ENCODE assay signal across 13 cellular contexts in the genomic region with DNA sequence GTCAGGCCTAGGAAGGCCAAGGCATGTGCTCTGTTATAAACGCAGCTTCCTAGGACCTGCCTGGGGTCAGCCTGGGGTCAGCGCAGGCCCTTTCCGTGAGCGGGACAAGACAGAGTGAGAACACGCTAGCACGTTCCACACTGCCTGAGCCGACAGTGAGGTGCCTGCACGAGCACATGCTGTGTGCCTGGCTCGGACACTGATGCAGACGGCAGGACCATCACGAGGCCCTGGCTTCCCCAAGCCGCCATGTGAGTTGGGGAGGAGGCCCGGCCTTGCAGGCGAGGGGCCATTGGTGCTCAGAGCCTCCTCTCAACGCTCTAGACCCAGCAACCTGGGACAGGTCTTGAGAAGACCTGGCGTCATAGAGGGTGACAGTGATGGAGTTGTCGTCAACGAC. TPM values are rescaled to one million over a fixed set of nuclear protein-coding genes. Genes with fewer than 3 reads are reported as not detected.
DNase-seq lines count a peak whose midpoint lies in the region; ATAC-seq and TF ChIP-seq lines count a peak whose summit lies in the region.
"Had no signal": no experiment of that assay in that cellular context is flagged by ENCODE, and none has a peak within 500 bp of the region (broad histone marks: within the 10 kb centered on the region; RNA-seq: fewer than 3 reads in every experiment).

No MANE protein-coding gene starts in this region.

- H3K4me2 ChIP-seq in Loucy (ENCODE audit: low read depth, low read length, poor library complexity, severe bottlenecking): peak overlapping the region; percentile 54

- H3K9me3 ChIP-seq in Loucy (ENCODE audit: insufficient read depth, low read depth, low read length) (no peaks in the 10 kb centered on the region), psoas muscle (no peaks in the 10 kb centered on the region)
- H3K9me3 ChIP-seq in effector memory CD4-positive, alpha-beta T cell (ENCODE audit: control insufficient read depth, low read length): no peaks in the 10 kb centered on the region
- H3K9me3 ChIP-seq: SJSA1 had no signal

- no peak for TF ChIP-seq CTCF in CD14-positive monocyte (IDR thresholded peaks at IDR 0.05)
- TF ChIP-seq CTCF in Loucy (conservative IDR thresholded peaks at IDR 0.05; ENCODE audit: low read length): no peak
- no peak for TF ChIP-seq CTCF in psoas muscle (IDR thresholded peaks at IDR 0.05)

- H3K9ac ChIP-seq in Loucy (ENCODE audit: low read depth, low read length, poor library complexity, severe bottlenecking): no peak overlapping the region

- H3K9me3 Mint-ChIP-seq in CD14-positive monocyte: no peaks in the 10 kb centered on the region

- H3K27ac Mint-ChIP-seq in CD14-positive monocyte: peak overlapping the region; percentile 90 to 98 (median 95)

- no peaks in the 10 kb centered on the region for H3F3A ChIP-seq in Loucy (ENCODE audit: low read depth)

- ATAC-seq in psoas muscle (no peak), HG03095 (IDR thresholded peaks at IDR 0.05; ENCODE audit: unreplicated experiment) (no peak), HG03378 (IDR thresholded peaks at IDR 0.05; ENCODE audit: unreplicated experiment) (no peak), GM18867 (IDR thresholded peaks at IDR 0.05; ENCODE audit: unreplicated experiment) (no peak)

- peak overlapping the region; percentile 53 for H3K27ac ChIP-seq in effector memory CD4-positive, alpha-beta T cell (ENCODE audit: insufficient read depth, low read length, poor library complexity, severe bottlenecking)
- peak overlapping the region; percentile 87 for H3K27ac ChIP-seq in psoas muscle
- H3K27ac ChIP-seq: SJSA1 had no signal

- DNase-seq in CD14-positive monocyte (ENCODE audit: low spot score) (no peak), psoas muscle (peak in 1 of 2 donors; percentile 48), NCI-H1417 treated with DMSO at 0.1 percent for 48 hours (lab: John Stamatoyannopoulos, UW) (no peak)
- no peak for DNase-seq in effector memory CD4-positive, alpha-beta T cell
- DNase-seq: NCI-H2029 had no signal

- H3K36me3 Mint-ChIP-seq in CD14-positive monocyte: peaks cover 0 to 20% of the 10 kb centered on the region in 2 donors

- intact Hi-C loops in CD14-positive monocyte (cut with micrococcal nuclease): loop anchor here in 1 of 2 donors (5.0 to 10.0 kb wide), 2 partner anchors 62 to 70 kb away; no protein-coding TSS in a partner anchor
- intact Hi-C loops in psoas muscle (cut with DNase I): no loop called here

- no peaks in the 10 kb centered on the region for H4K20me1 ChIP-seq in Loucy (ENCODE audit: insufficient read depth, low read length, poor library complexity, severe bottlenecking)

- no peak overlapping the region for H2AFZ ChIP-seq in Loucy (ENCODE audit: low read length)

- peaks cover under 1 to 5% (median 3%) of the 10 kb centered on the region in 3 donors for H3K27me3 Mint-ChIP-seq in CD14-positive monocyte (ENCODE audit: low read depth in 3 of 3)
- H3K27me3 Mint-ChIP-seq: progenitor cell of endocrine pancreas had no signal

- H3K27me3 ChIP-seq in Loucy (ENCODE audit: insufficient read depth, low read length, poor library complexity, severe bottlenecking) (no peaks in the 10 kb centered on the region), psoas muscle (ENCODE audit: insufficient read depth in 3 of 3, low read length in 2 of 3) (no peaks in the 10 kb centered on the region)
- no peaks in the 10 kb centered on the region for H3K27me3 ChIP-seq in effector memory CD4-positive, alpha-beta T cell (replicated peaks; ENCODE audit: control insufficient read depth, insufficient read depth, low read length, poor library complexity, severe bottlenecking)
- H3K27me3 ChIP-seq: SJSA1 had no signal

- no peaks in the 10 kb centered on the region for H3K9me2 ChIP-seq in Loucy (replicated peaks; ENCODE audit: low read depth, low read length)

- H3K4me1 ChIP-seq in Loucy (ENCODE audit: insufficient read depth, low read length, poor library complexity, severe bottlenecking): peaks cover 38% of the 10 kb centered on the region
- peaks cover 64% of the 10 kb centered on the region for H3K4me1 ChIP-seq in effector memory CD4-positive, alpha-beta T cell (ENCODE audit: control insufficient read depth, insufficient read depth, low read length, poor library complexity, severe bottlenecking)
- H3K4me1 ChIP-seq in psoas muscle: peaks cover 23% of the 10 kb centered on the region
- H3K4me1 ChIP-seq: SJSA1 had no signal

- H3K4me3 ChIP-seq in Loucy (ENCODE audit: low read length, poor library complexity, severe bottlenecking) (no peak overlapping the region), psoas muscle (no peak overlapping the region)
- no peak overlapping the region for H3K4me3 ChIP-seq in effector memory CD4-positive, alpha-beta T cell (ENCODE audit: insufficient read depth, low read depth, low read length, poor library complexity, severe bottlenecking)
- H3K4me3 ChIP-seq: SJSA1 had no signal

- H3K4me1 Mint-ChIP-seq in CD14-positive monocyte: peaks cover 44% of the 10 kb centered on the region

- 78 to 80% (median 80%) methylated on average over 18 of the region's 18 CpGs for WGBS in psoas muscle, 3 donors

- no peaks in the 10 kb centered on the region for H3K36me3 ChIP-seq in Loucy (ENCODE audit: insufficient read depth, low read length)
- peaks cover 72% of the 10 kb centered on the region for H3K36me3 ChIP-seq in effector memory CD4-positive, alpha-beta T cell (ENCODE audit: control insufficient read depth, insufficient read depth, low read length)
- peaks cover 0 to 21% of the 10 kb centered on the region in 2 donors for H3K36me3 ChIP-seq in psoas muscle (ENCODE audit: insufficient read depth in 1 of 2, low read depth in 1 of 2)
- H3K36me3 ChIP-seq: SJSA1 had no signal

- peak overlapping the region in 1 of 2 donors; percentile 39 for H3K4me3 Mint-ChIP-seq in CD14-positive monocyte

- no peaks in the 10 kb centered on the region for H3K79me2 ChIP-seq in Loucy (ENCODE audit: insufficient read depth, low read length)

RNA-seq across cellular contexts. Expression of a gene that starts 9.1 kb away (rescaled TPM):
- 1 to 10 TPM; 1.3 to 1.5 TPM for polyA plus RNA-seq in CD14-positive monocyte
- total RNA-seq in psoas muscle: 10 to 100 TPM in 2 of 4 donors, 1 to 10 TPM in 2; 7.5 to 21.7 (median 10.2) TPM
- polyA plus RNA-seq in psoas muscle: 10 to 100 TPM; 11.8 to 22.3 (median 12.0) TPM
- total RNA-seq: progenitor cell of endocrine pancreas had no signal

RNA-seq across cellular contexts. Expression of a gene that starts 49.4 kb away (rescaled TPM):
- 10 to 100 TPM in 1 of 2 donors, 1 to 10 TPM in 1; 7.3 to 11.4 TPM for polyA plus RNA-seq in CD14-positive monocyte
- 10 to 100 TPM; 15.8 to 23.8 (median 19.6) TPM for total RNA-seq in psoas muscle
- polyA plus RNA-seq in psoas muscle: 10 to 100 TPM; 11.6 to 18.3 (median 14.0) TPM

RNA-seq across cellular contexts. Expression of a gene that starts 53.8 kb away (rescaled TPM):
- not detected for polyA plus RNA-seq in CD14-positive monocyte
- total RNA-seq in psoas muscle: under 1 TPM in 1 of 4 donors, not detected in 3; 0.26 TPM
- polyA plus RNA-seq in psoas muscle: under 1 TPM in 2 of 3 donors, not detected in 1; 0.04 to 0.23 TPM
- total RNA-seq: mammary epithelial cell, progenitor cell of endocrine pancreas, SJSA1, subcutaneous adipose tissue had no signal
- polyA plus RNA-seq: mammary epithelial cell had no signal

Comparison
In these comparisons a context has a peak if more than half of its experiments do, and no peak if none do; other contexts are left out.
1. RNA of a gene that starts 9.1 kb away (polyA plus RNA-seq): 11.8 to 22.3 TPM in psoas muscle; 1.3 to 1.5 TPM in CD14-positive monocyte; every median in the first group is over 4 times any median in the second.